ENCODE assay signal across 1 cellular context in the genomic region with DNA sequence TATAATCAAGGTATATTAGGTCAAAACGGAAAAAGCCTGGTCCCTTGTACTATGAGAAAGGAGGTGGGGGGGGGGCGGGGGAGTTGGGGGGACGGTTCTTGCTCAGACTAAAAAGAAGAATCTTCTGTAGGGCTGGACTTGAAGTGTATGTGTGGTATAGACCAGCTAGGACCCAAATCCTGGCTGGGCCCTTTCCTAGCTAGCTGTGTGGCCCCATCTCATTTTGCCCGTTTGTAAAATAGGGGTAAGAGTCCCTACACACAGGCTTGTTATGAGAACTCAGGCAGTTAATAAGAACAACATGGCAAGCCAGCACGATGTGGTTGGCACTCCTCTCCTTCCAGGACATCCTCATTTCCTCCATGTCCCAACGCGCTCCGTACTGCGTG.
TF ChIP-seq lines count a peak whose summit lies in the region.

No MANE protein-coding gene starts in this region.

TF ChIP-seq in SK-N-SH, 30 proteins besides CTCF, POLR2A, EP300 and RAD21 (continued from another document):
- TF ChIP-seq NRF1 (IDR thresholded peaks at IDR 0.05; ENCODE audit: low read depth, low read length) = no peak
- TF ChIP-seq RCOR1 (IDR thresholded peaks at IDR 0.05; ENCODE audit: low read length) = no peak
- TF ChIP-seq CHD2 (IDR thresholded peaks at IDR 0.05; ENCODE audit: low read length, partially characterized antibody) = no peak
- no peak for TF ChIP-seq TCF12 (IDR thresholded peaks at IDR 0.05)
- no peak for TF ChIP-seq TAF1 (IDR thresholded peaks at IDR 0.05; ENCODE audit: borderline replicate concordance, low read depth, low read length)
- no peak for TF ChIP-seq SMC3 (IDR thresholded peaks at IDR 0.05; ENCODE audit: low read depth, low read length)
- TF ChIP-seq MEF2A (IDR thresholded peaks at IDR 0.05; ENCODE audit: borderline replicate concordance, low read depth) = no peak
- no peak for TF ChIP-seq GABPA (IDR thresholded peaks at IDR 0.05; ENCODE audit: low read depth)
